ENCODE assay signal across 11 cellular contexts in the genomic region with DNA sequence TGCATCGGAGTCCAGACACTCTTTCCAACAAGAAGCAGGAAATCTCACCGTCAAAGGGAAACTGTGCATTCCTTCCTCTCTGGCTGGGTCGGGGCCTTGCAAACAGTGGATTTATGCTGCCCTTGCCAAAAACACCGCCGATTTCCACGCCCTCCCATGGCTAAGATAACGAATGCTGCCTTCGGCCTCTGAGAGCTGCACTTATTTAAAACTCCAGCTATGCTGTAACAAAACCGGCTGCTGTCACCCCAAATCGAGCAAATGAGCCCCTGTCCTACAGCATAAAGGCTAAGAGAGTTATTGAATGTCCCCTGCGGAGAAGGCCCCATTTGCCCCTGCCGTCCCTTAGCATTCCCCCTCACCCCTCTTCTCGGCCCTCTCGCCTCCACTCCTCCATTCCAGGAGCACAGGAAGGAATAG.
DNase-seq lines count a peak whose midpoint lies in the region; ATAC-seq, FAIRE-seq and TF ChIP-seq lines count a peak whose summit lies in the region.
"Had no signal": no experiment of that assay in that cellular context is flagged by ENCODE, and none has a peak within 500 bp of the region (broad histone marks: within the 10 kb centered on the region; RNA-seq: fewer than 3 reads in every experiment).

No MANE protein-coding gene starts in this region.

- TF ChIP-seq CTCF in GM23338 (conservative IDR thresholded peaks at IDR 0.05; ENCODE audit: low read depth in 2 of 2) (no peak), bronchial epithelial cell (IDR thresholded peaks at IDR 0.05; ENCODE audit: insufficient read depth, low read length, severe bottlenecking) (no peak), gastroesophageal sphincter (IDR thresholded peaks at IDR 0.05) (no peak)

- H3K9me3 ChIP-seq in skeletal muscle satellite cell (replicated peaks; ENCODE audit: low read length) (no peaks in the 10 kb centered on the region), gastroesophageal sphincter (no peaks in the 10 kb centered on the region)

- 0 out of 2 replicates have a peak, but pooled peaks cover 8% of the 10 kb centered on the region for H3F3A ChIP-seq in GM23338 (replicated peaks; ENCODE audit: low read depth)

- peaks cover 2% of the 10 kb centered on the region; the same call in 2 of the 3 replicates for H3K9me3 Mint-ChIP-seq in GM23338
- H3K9me3 Mint-ChIP-seq in T-helper 2 cell treated with Interferon-gamma antibody and Interleukin-4, amounts not matched to agents 5 μg/mL and 100 μg/mL, for 36 hours: no peaks in the 10 kb centered on the region

- TF ChIP-seq EP300 in gastroesophageal sphincter (IDR thresholded peaks at IDR 0.05): no peak

- WGBS in gastroesophageal sphincter (ENCODE audit: low coverage in 1 of 2), 2 donors: 5 to 10% methylated on average over 3 to 9 of the region's 14 CpGs

- H3K4me1 ChIP-seq in GM23338 (ENCODE audit: insufficient read depth) (peaks cover 52% of the 10 kb centered on the region), skeletal muscle satellite cell (ENCODE audit: control insufficient read depth, insufficient read depth, low read length) (peaks cover 6% of the 10 kb centered on the region), gastroesophageal sphincter (peaks cover 0 to 19% (median 0%) of the 10 kb centered on the region in 3 donors)

- no peak for FAIRE-seq in bronchial epithelial cell (lab: Jason Lieb, UNC)
- FAIRE-seq: TTC549 had no signal

- DNase-seq in GM23338 (ENCODE audit: low spot score) (peak; percentile 41), bronchial epithelial cell (ENCODE audit: low read depth) (peak; percentile 15), left lobe of liver (ENCODE audit: low spot score) (no peak), KG1 (lab: John Stamatoyannopoulos, UW) (no peak)
- DNase-seq in T-helper 2 cell treated with Interferon-gamma antibody and Interleukin-4, amounts not matched to agents 5 μg/mL and 100 μg/mL, for 36 hours (ENCODE audit: low spot score): no peak
- DNase-seq: activated T-cell treated with anti-CD3 and anti-CD28 coated beads, Interleukin-2, amount 50 U/mL, for 4 hours; NCI-H82 had no signal

- H3K4me3 Mint-ChIP-seq in GM23338: peak overlapping the region; percentile 64
- no peak overlapping the region for H3K4me3 Mint-ChIP-seq in T-helper 2 cell treated with Interferon-gamma antibody and Interleukin-4, amounts not matched to agents 5 μg/mL and 100 μg/mL, for 36 hours
- H3K4me3 Mint-ChIP-seq: activated T-cell treated with anti-CD3 and anti-CD28 coated beads, Interleukin-2, amount 50 U/mL, for 4 hours had no signal

- no peak overlapping the region for H3K9ac ChIP-seq in skeletal muscle satellite cell (ENCODE audit: low read depth, low read length)

- peak overlapping the region; percentile 73 for H3K4me2 ChIP-seq in GM23338
- H3K4me2 ChIP-seq in skeletal muscle satellite cell (ENCODE audit: low read length): peak overlapping the region; percentile 6

- no peaks in the 10 kb centered on the region for H3K79me2 ChIP-seq in GM23338 (replicated peaks; ENCODE audit: insufficient read depth)

- no peak overlapping the region for H3K27ac ChIP-seq in GM23338 (ENCODE audit: low read depth)
- no peak overlapping the region for H3K27ac ChIP-seq in gastroesophageal sphincter

- TF ChIP-seq POLR2A in gastroesophageal sphincter (IDR thresholded peaks at IDR 0.05): no peak

- H3K36me3 ChIP-seq in GM23338 (ENCODE audit: insufficient read depth): no peaks in the 10 kb centered on the region
- no peaks in the 10 kb centered on the region for H3K36me3 ChIP-seq in bronchial epithelial cell (ENCODE audit: control insufficient read depth, insufficient read depth, low read length)
- H3K36me3 ChIP-seq in skeletal muscle satellite cell (ENCODE audit: insufficient read depth, low read length): no peaks in the 10 kb centered on the region
- H3K36me3 ChIP-seq in gastroesophageal sphincter: no peaks in the 10 kb centered on the region

- no peaks in the 10 kb centered on the region for H3K36me3 Mint-ChIP-seq in GM23338 (ENCODE audit: low read depth)
- H3K36me3 Mint-ChIP-seq in T-helper 2 cell treated with Interferon-gamma antibody and Interleukin-4, amounts not matched to agents 5 μg/mL and 100 μg/mL, for 36 hours (ENCODE audit: low read depth): no peaks in the 10 kb centered on the region

- H3K27me3 ChIP-seq in GM23338 (ENCODE audit: insufficient read depth) (peaks cover 59% of the 10 kb centered on the region), bronchial epithelial cell (ENCODE audit: control insufficient read depth, insufficient read depth, low read length) (no peaks in the 10 kb centered on the region), skeletal muscle satellite cell (ENCODE audit: control insufficient read depth, insufficient read depth, low read length) (no peaks in the 10 kb centered on the region), gastroesophageal sphincter (peaks cover 96% of the 10 kb centered on the region)

- H2AFZ ChIP-seq in GM23338: peak overlapping the region; percentile 30; the same call in 1 of the 2 replicates

- peak overlapping the region; percentile 39 for H3K4me3 ChIP-seq in GM23338
- H3K4me3 ChIP-seq in bronchial epithelial cell (ENCODE audit: low read depth, low read length): peak overlapping the region; percentile 3
- H3K4me3 ChIP-seq in skeletal muscle satellite cell (ENCODE audit: low read length): no peak overlapping the region
- peak overlapping the region in 1 of 2 donors; percentile 16 for H3K4me3 ChIP-seq in gastroesophageal sphincter

- H4K20me1 ChIP-seq in GM23338 (replicated peaks; ENCODE audit: insufficient read depth): no peaks in the 10 kb centered on the region

- peaks cover 63% of the 10 kb centered on the region for H3K4me1 Mint-ChIP-seq in GM23338
- H3K4me1 Mint-ChIP-seq in T-helper 2 cell treated with Interferon-gamma antibody and Interleukin-4, amounts not matched to agents 5 μg/mL and 100 μg/mL, for 36 hours (ENCODE audit: low read depth): no peaks in the 10 kb centered on the region

- no peak overlapping the region for H3K27ac Mint-ChIP-seq in GM23338
- no peak overlapping the region for H3K27ac Mint-ChIP-seq in T-helper 2 cell treated with Interferon-gamma antibody and Interleukin-4, amounts not matched to agents 5 μg/mL and 100 μg/mL, for 36 hours

- ATAC-seq in GM23338: peak; percentile 16
- peak; percentile 6 for ATAC-seq in left lobe of liver
- ATAC-seq in gastroesophageal sphincter: no peak
- ATAC-seq in GM19395 (IDR thresholded peaks at IDR 0.05; ENCODE audit: unreplicated experiment): no peak
- ATAC-seq: activated T-cell treated with anti-CD3 and anti-CD28 coated beads, Interleukin-2, amount 50 U/mL, for 4 hours had no signal

- peaks cover 8% of the 10 kb centered on the region; the same call in 1 of the 2 replicates for H3K9me2 ChIP-seq in GM23338 (ENCODE audit: insufficient read depth)

- H3K27me3 Mint-ChIP-seq in GM23338 (ENCODE audit: insufficient read depth, low read depth, poor library complexity): peaks cover 59% of the 10 kb centered on the region
- peaks cover 27% of the 10 kb centered on the region for H3K27me3 Mint-ChIP-seq in T-helper 2 cell treated with Interferon-gamma antibody and Interleukin-4, amounts not matched to agents 5 μg/mL and 100 μg/mL, for 36 hours (ENCODE audit: low read depth)

TF ChIP-seq in GM23338, 12 proteins besides CTCF, POLR2A, EP300 and RAD21 (continues in another document):
- TF ChIP-seq EZH2phosphoT487 (IDR thresholded peaks at IDR 0.05; ENCODE audit: unreplicated experiment) (no peak), CREB1 (CRISPR knock-in tag; IDR thresholded peaks at IDR 0.05; ENCODE audit: low read depth) (no peak), ZNF331 (CRISPR knock-in tag; IDR thresholded peaks at IDR 0.05; ENCODE audit: low read depth) (no peak), ZNF114 (CRISPR knock-in tag; IDR thresholded peaks at IDR 0.05) (no peak), NANOG (IDR thresholded peaks at IDR 0.05; ENCODE audit: borderline replicate concordance) (no peak), EZH2 (IDR thresholded peaks at IDR 0.05; ENCODE audit: low read depth, unreplicated experiment) (no peak), JUNB (IDR thresholded peaks at IDR 0.05; ENCODE audit: unreplicated experiment) (no peak)
- TF ChIP-seq, protein P1, sequence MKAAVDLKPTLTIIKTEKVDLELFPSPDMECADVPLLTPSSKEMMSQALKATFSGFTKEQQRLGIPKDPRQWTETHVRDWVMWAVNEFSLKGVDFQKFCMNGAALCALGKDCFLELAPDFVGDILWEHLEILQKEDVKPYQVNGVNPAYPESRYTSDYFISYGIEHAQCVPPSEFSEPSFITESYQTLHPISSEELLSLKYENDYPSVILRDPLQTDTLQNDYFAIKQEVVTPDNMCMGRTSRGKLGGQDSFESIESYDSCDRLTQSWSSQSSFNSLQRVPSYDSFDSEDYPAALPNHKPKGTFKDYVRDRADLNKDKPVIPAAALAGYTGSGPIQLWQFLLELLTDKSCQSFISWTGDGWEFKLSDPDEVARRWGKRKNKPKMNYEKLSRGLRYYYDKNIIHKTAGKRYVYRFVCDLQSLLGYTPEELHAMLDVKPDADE (IDR thresholded peaks at IDR 0.05): no peak

Comparison
In these comparisons a context has a peak if more than half of its experiments do, and no peak if none do; other contexts are left out.
1. ATAC-seq: peak in GM23338 (single experiment) and left lobe of liver (single experiment); none in gastroesophageal sphincter (single experiment) and GM19395 (single experiment).
2. DNase-seq: peak in GM23338 (single experiment) and bronchial epithelial cell (single experiment); none in left lobe of liver (single experiment), KG1 (single experiment) and T-helper 2 cell treated with Interferon-gamma antibody and Interleukin-4, amounts not matched to agents 5 μg/mL and 100 μg/mL, for 36 hours (single experiment).